29 cellular contexts compared by ENCODE assay signal in genomic region chr2:217047209-217047998, GRCh38.
DNase-seq lines count a peak whose midpoint lies in the region; ATAC-seq and TF ChIP-seq lines count a peak whose summit lies in the region.
"Had no signal": no experiment of that assay in that cellular context is flagged by ENCODE, and none has a peak within 500 bp of the region (broad histone marks: within the 10 kb centered on the region; RNA-seq: fewer than 3 reads in every experiment).

No MANE protein-coding gene starts in this region.

- no peak overlapping the region for H3K4me3 Mint-ChIP-seq in type B pancreatic cell
- no peak overlapping the region for H3K4me3 Mint-ChIP-seq in T-helper 2 cell treated with Interferon-gamma antibody and Interleukin-4, amounts not matched to agents 5 μg/mL and 100 μg/mL, for 36 hours
- H3K4me3 Mint-ChIP-seq: activated naive CD8-positive, alpha-beta T cell; CD4-positive, alpha-beta memory T cell; endodermal cell; natural killer cell treated with Interleukin-12 subunit alpha and Interleukin-12 subunit beta and Interleukin-15 and Interleukin-18, amount 100 ng/mL, for 72 hours; stimulated activated memory B cell treated with anti-CD40 and anti-IgM and Interleukin-4, amounts not matched to agents 10 μg/mL and 1 μg/mL and 100 μg/mL, for 72 hours had no signal

- peak overlapping the region; percentile 96 for H2BK15ac ChIP-seq in IMR-90 (ENCODE audit: low read depth, low read length)
- no peak overlapping the region for H2BK15ac ChIP-seq in mesenchymal stem cell (ENCODE audit: low read depth, poor library complexity, severe bottlenecking)

- H3K36me3 ChIP-seq in IMR-90 (ENCODE audit: control insufficient read depth, insufficient read depth, low read length) (no peaks in the 10 kb centered on the region), mesenchymal stem cell (ENCODE audit: control insufficient read depth in 1 of 2, insufficient read depth in 2 of 2, low read depth in 1 of 2, low read length in 2 of 2) (no peaks in the 10 kb centered on the region)
- H3K36me3 ChIP-seq: gastrocnemius medialis, sigmoid colon, suprapubic skin had no signal

- H3K4me2 ChIP-seq in IMR-90 (ENCODE audit: low read depth, low read length) (peak overlapping the region; percentile 33), mesenchymal stem cell (ENCODE audit: low read length, poor library complexity, severe bottlenecking) (no peak overlapping the region)

- H3K4me1 Mint-ChIP-seq in type B pancreatic cell (ENCODE audit: unreplicated experiment), result peaks cover 42% of the 10 kb centered on the region
- H3K4me1 Mint-ChIP-seq in T-helper 2 cell treated with Interferon-gamma antibody and Interleukin-4, amounts not matched to agents 5 μg/mL and 100 μg/mL, for 36 hours (ENCODE audit: low read depth), result no peaks in the 10 kb centered on the region
- H3K4me1 Mint-ChIP-seq: CD4-positive, alpha-beta memory T cell; stimulated activated memory B cell treated with anti-CD40 and anti-IgM and Interleukin-4, amounts not matched to agents 10 μg/mL and 1 μg/mL and 100 μg/mL, for 72 hours had no signal

- WGBS in IMR-90 (ENCODE audit: extremely low coverage in 2 of 2, insufficient read length in 1 of 2), 2 experiments, result no CpG with 5 or more reads among the region's 4 CpGs
- WGBS in mesenchymal stem cell, result 19% methylated on average over 4 of the region's 4 CpGs

- peak overlapping the region; percentile 67 for H2BK5ac ChIP-seq in IMR-90 (ENCODE audit: low read depth, low read length, poor library complexity, severe bottlenecking)
- no peak overlapping the region for H2BK5ac ChIP-seq in mesenchymal stem cell (ENCODE audit: low read depth, low read length, poor library complexity, severe bottlenecking)

- H4K8ac ChIP-seq in IMR-90 (ENCODE audit: low read depth in 2 of 2, low read length in 2 of 2), result peak overlapping the region; percentile 54 to 77
- H4K8ac ChIP-seq in mesenchymal stem cell (ENCODE audit: low read length), result no peak overlapping the region

- peak overlapping the region; percentile 96 for H3K4ac ChIP-seq in IMR-90 (ENCODE audit: low read depth, low read length)
- H3K4ac ChIP-seq in mesenchymal stem cell (ENCODE audit: low read depth in 1 of 2, low read length in 2 of 2), result peak overlapping the region in 1 of 2 experiments; percentile 93

- H3K23ac ChIP-seq in IMR-90 (ENCODE audit: low read depth, low read length), result peak overlapping the region; percentile 83
- H3K23ac ChIP-seq in mesenchymal stem cell (ENCODE audit: low read length in 2 of 2), result no peak overlapping the region

- TF ChIP-seq RAD21 in IMR-90 (IDR thresholded peaks at IDR 0.05; ENCODE audit: low read length), result no peak

- BruUV-seq in IMR-90 (replicated peaks; lab: Mats Ljungman, UMichigan), result no TSS peak

- H3K14ac ChIP-seq in IMR-90 (replicated peaks; ENCODE audit: low read depth, low read length) (peak overlapping the region; percentile 87), mesenchymal stem cell (ENCODE audit: low read length in 2 of 2) (no peak overlapping the region)

- H2BK12ac ChIP-seq in mesenchymal stem cell (ENCODE audit: low read length in 2 of 2), result peak overlapping the region; percentile 86 to 95

- H3K4me1 ChIP-seq in IMR-90 (ENCODE audit: control insufficient read depth, insufficient read depth, low read length) (peaks cover 27% of the 10 kb centered on the region), mesenchymal stem cell (ENCODE audit: control insufficient read depth, insufficient read depth, low read depth, low read length) (peaks cover 3% of the 10 kb centered on the region)

- peak overlapping the region; percentile 92 for H4K91ac ChIP-seq in IMR-90 (ENCODE audit: insufficient read depth, low read depth, low read length)
- H4K91ac ChIP-seq in mesenchymal stem cell (ENCODE audit: low read length), result peak overlapping the region; percentile 76

- dilution Hi-C loops in IMR-90 (cut with HindIII; ENCODE audit: low sequenced_read_pairs, unreplicated experiment), result no loop called here

- TF ChIP-seq POLR2A in IMR-90 (IDR thresholded peaks at IDR 0.05; ENCODE audit: low read depth, low read length), result no peak

- peak overlapping the region; percentile 95 for H4K5ac ChIP-seq in IMR-90 (ENCODE audit: low read depth, low read length)

- H2AK9ac ChIP-seq in IMR-90 (replicated peaks; ENCODE audit: low read depth, low read length, poor library complexity), result peak overlapping the region; percentile 71

- H3K79me1 ChIP-seq in IMR-90 (ENCODE audit: low read depth in 1 of 2, low read length in 2 of 2), result no peaks in the 10 kb centered on the region
- H3K79me1 ChIP-seq in mesenchymal stem cell (replicated peaks; ENCODE audit: low read length, poor library complexity, severe bottlenecking), result no peaks in the 10 kb centered on the region

- peak overlapping the region; percentile 65 for H3K56ac ChIP-seq in IMR-90 (ENCODE audit: extremely low read depth, insufficient read depth, low read length)

- H2BK20ac ChIP-seq in IMR-90 (ENCODE audit: low read depth, low read length), result peak overlapping the region; percentile 99

- CTCF ChIA-PET in IMR-90 (lab: Yijun Ruan, JAX), result interaction anchor here (0.5 to 1.2 kb wide), 2 partner anchors 280 to 349 kb away, joined by 3 to 4 read pairs; no protein-coding TSS in a partner anchor

- H2BK120ac ChIP-seq in IMR-90 (ENCODE audit: low read depth, low read length) (peak overlapping the region; percentile 97), mesenchymal stem cell (ENCODE audit: low read depth, low read length) (peak overlapping the region; percentile 29)

- POLR2A ChIA-PET in IMR-90 (lab: Charles Lee; ENCODE audit: unreplicated experiment), result interaction anchor here (0.5 to 1.7 kb wide), 6 partner anchors 54 to 354 kb away, joined by 3 to 7 read pairs (median 4); partner anchors contain the start of gene IGFBP5

- H3K27ac ChIP-seq in IMR-90 (ENCODE audit: insufficient read depth, low read length), result peak overlapping the region; percentile 91
- H3K27ac ChIP-seq in coronary artery, result no peak overlapping the region
- no peak overlapping the region for H3K27ac ChIP-seq in mesenchymal stem cell (ENCODE audit: low read length, poor library complexity, severe bottlenecking)
- H3K27ac ChIP-seq: gastrocnemius medialis, suprapubic skin had no signal

- peak overlapping the region; percentile 85 for H2AK5ac ChIP-seq in IMR-90 (ENCODE audit: low read depth, low read length)
- no peak overlapping the region for H2AK5ac ChIP-seq in mesenchymal stem cell (ENCODE audit: low read length, severe bottlenecking)

- H3K9me3 Mint-ChIP-seq in type B pancreatic cell, result no peaks in the 10 kb centered on the region
- H3K9me3 Mint-ChIP-seq in T-helper 2 cell treated with Interferon-gamma antibody and Interleukin-4, amounts not matched to agents 5 μg/mL and 100 μg/mL, for 36 hours, result no peaks in the 10 kb centered on the region
- H3K9me3 Mint-ChIP-seq: endodermal cell; natural killer cell treated with Interleukin-12 subunit alpha and Interleukin-12 subunit beta and Interleukin-15 and Interleukin-18, amount 100 ng/mL, for 72 hours; stimulated activated memory B cell treated with anti-CD40 and anti-IgM and Interleukin-4, amounts not matched to agents 10 μg/mL and 1 μg/mL and 100 μg/mL, for 72 hours had no signal

- ATAC-seq in IMR-90 (ENCODE audit: low read depth) (peak; percentile 69), GM19463 (IDR thresholded peaks at IDR 0.05; ENCODE audit: unreplicated experiment) (no peak)
- ATAC-seq: esophagus mucosa; gastrocnemius medialis; left ventricle myocardium superior; natural killer cell treated with Interleukin-12 subunit alpha and Interleukin-12 subunit beta and Interleukin-15 and Interleukin-18, amount 100 ng/mL, for 72 hours; stimulated activated memory B cell treated with anti-CD40 and anti-IgM and Interleukin-4, amounts not matched to agents 10 μg/mL and 1 μg/mL and 100 μg/mL, for 72 hours had no signal

- H3K27ac Mint-ChIP-seq in type B pancreatic cell, result peak overlapping the region; percentile 17
- no peak overlapping the region for H3K27ac Mint-ChIP-seq in T-helper 2 cell treated with Interferon-gamma antibody and Interleukin-4, amounts not matched to agents 5 μg/mL and 100 μg/mL, for 36 hours
- H3K27ac Mint-ChIP-seq: activated naive CD8-positive, alpha-beta T cell; CD4-positive, alpha-beta memory T cell; endodermal cell; stimulated activated memory B cell treated with anti-CD40 and anti-IgM and Interleukin-4, amounts not matched to agents 10 μg/mL and 1 μg/mL and 100 μg/mL, for 72 hours had no signal

- H3K9me3 ChIP-seq in IMR-90 (ENCODE audit: control insufficient read depth, insufficient read depth, low read length), result no peaks in the 10 kb centered on the region
- no peaks in the 10 kb centered on the region for H3K9me3 ChIP-seq in mesenchymal stem cell (ENCODE audit: control insufficient read depth, low read length)
- H3K9me3 ChIP-seq: gastrocnemius medialis, sigmoid colon, suprapubic skin had no signal

- H3K9ac ChIP-seq in IMR-90 (ENCODE audit: low read depth, low read length), result peak overlapping the region; percentile 19; the same call in 1 of the 2 replicates
- H3K9ac ChIP-seq in mesenchymal stem cell (ENCODE audit: low read length), result no peak overlapping the region

- no peak for TF ChIP-seq CTCF in IMR-90 (conservative IDR thresholded peaks at IDR 0.05; ENCODE audit: low read depth, low read length)
- TF ChIP-seq CTCF in coronary artery (IDR thresholded peaks at IDR 0.05), result no peak
- no peak for TF ChIP-seq CTCF in type B pancreatic cell (conservative IDR thresholded peaks at IDR 0.05)

- no peaks in the 10 kb centered on the region for H3K36me3 Mint-ChIP-seq in type B pancreatic cell
- H3K36me3 Mint-ChIP-seq in T-helper 2 cell treated with Interferon-gamma antibody and Interleukin-4, amounts not matched to agents 5 μg/mL and 100 μg/mL, for 36 hours (ENCODE audit: low read depth), result no peaks in the 10 kb centered on the region
- H3K36me3 Mint-ChIP-seq: activated naive CD8-positive, alpha-beta T cell; CD4-positive, alpha-beta memory T cell; natural killer cell treated with Interleukin-12 subunit alpha and Interleukin-12 subunit beta and Interleukin-15 and Interleukin-18, amount 100 ng/mL, for 72 hours; stimulated activated memory B cell treated with anti-CD40 and anti-IgM and Interleukin-4, amounts not matched to agents 10 μg/mL and 1 μg/mL and 100 μg/mL, for 72 hours had no signal

- peak overlapping the region; percentile 99 for H3K18ac ChIP-seq in IMR-90 (ENCODE audit: low read depth, low read length)
- H3K18ac ChIP-seq in mesenchymal stem cell (ENCODE audit: low read depth in 1 of 2, low read length in 2 of 2), result peak overlapping the region; percentile 8 to 94

- H3K27me3 ChIP-seq in IMR-90 (ENCODE audit: control insufficient read depth, insufficient read depth, low read length), result no peaks in the 10 kb centered on the region; the same call in none of the 2 replicates
- peaks cover 0 to 11% of the 10 kb centered on the region in 2 experiments for H3K27me3 ChIP-seq in mesenchymal stem cell (ENCODE audit: control insufficient read depth in 1 of 2, insufficient read depth in 1 of 2, low read length in 2 of 2)
- H3K27me3 ChIP-seq: gastrocnemius medialis, sigmoid colon, suprapubic skin had no signal

- intact Hi-C loops in IMR-90 (cut with micrococcal nuclease), result loop anchor here (5.0 to 10.0 kb wide), 3 partner anchors 165 to 467 kb away; partner anchors contain the start of gene IGFBP5

- H3K27me3 Mint-ChIP-seq in type B pancreatic cell, result peaks cover 19% of the 10 kb centered on the region
- peaks cover 25% of the 10 kb centered on the region for H3K27me3 Mint-ChIP-seq in T-helper 2 cell treated with Interferon-gamma antibody and Interleukin-4, amounts not matched to agents 5 μg/mL and 100 μg/mL, for 36 hours (ENCODE audit: low read depth)

- in situ Hi-C loops in IMR-90 (cut with MboI; ENCODE audit: low sequenced_read_pairs), result no loop called here

- H3K4me3 ChIP-seq in IMR-90 (ENCODE audit: insufficient read depth, low read depth, low read length), result no peak overlapping the region
- H3K4me3 ChIP-seq in coronary artery, result no peak overlapping the region
- H3K4me3 ChIP-seq in mesenchymal stem cell (ENCODE audit: insufficient read depth in 1 of 2, low read depth in 1 of 2, low read length in 2 of 2), result no peak overlapping the region
- H3K4me3 ChIP-seq: gastrocnemius medialis, sigmoid colon, suprapubic skin had no signal

- no peaks in the 10 kb centered on the region for H4K20me1 ChIP-seq in IMR-90 (ENCODE audit: insufficient read depth, low read length)

- H2AFZ ChIP-seq in IMR-90 (replicated peaks; ENCODE audit: low read length, poor library complexity) (peak overlapping the region; percentile 64), mesenchymal stem cell (ENCODE audit: low read depth, low read length) (no peak overlapping the region)

- H3K9me1 ChIP-seq in IMR-90 (ENCODE audit: insufficient read depth, low read length), result peaks cover 19% of the 10 kb centered on the region

- peak; percentile 85 for DNase-seq in IMR-90
- peak; percentile 29 for DNase-seq in coronary artery (ENCODE audit: low spot score)
- peak; percentile 94 for DNase-seq in mesenchymal stem cell
- no peak for DNase-seq in type B pancreatic cell (ENCODE audit: extremely low spot score, unreplicated experiment)
- DNase-seq in T-helper 2 cell treated with Interferon-gamma antibody and Interleukin-4, amounts not matched to agents 5 μg/mL and 100 μg/mL, for 36 hours (ENCODE audit: low spot score), result no peak
- no peak for DNase-seq in NCI-H1417 treated with DMSO at 0.1 percent for 48 hours (lab: John Stamatoyannopoulos, UW)
- DNase-seq: activated effector memory CD4-positive, alpha-beta T cell treated with Interleukin-2 at 50 U/mL for 16 hours; aorta; caudate nucleus; CD4-positive, alpha-beta memory T cell; DMS 273 treated with DMSO at 0.1 percent for 48 hours; endodermal cell; gastrocnemius medialis; GOT3; hippocampal formation; left ventricle myocardium superior; midbrain; NCI-H1694 treated with DMSO at 0.1 percent for 48 hours; NCI-H2171; NCI-H524; SHP77; sigmoid colon; stimulated activated CD4-positive, alpha-beta T cell treated with anti-CD3 and anti-CD28 coated beads, Interleukin-4, amount 100 ng/mL, for 4 hours had no signal

Comparison
In these comparisons a context has a peak if more than half of its experiments do, and no peak if none do; other contexts are left out.
1. DNase-seq: peak in IMR-90 (single experiment), coronary artery (single experiment) and mesenchymal stem cell (single experiment); none in type B pancreatic cell (single experiment), T-helper 2 cell treated with Interferon-gamma antibody and Interleukin-4, amounts not matched to agents 5 μg/mL and 100 μg/mL, for 36 hours (single experiment) and NCI-H1417 treated with DMSO at 0.1 percent for 48 hours (single experiment).